ENCODE assay signal across 32 cellular contexts in genomic region chr12:1222858-1223644, GRCh38.
"Had no signal": no experiment of that assay in that cellular context is flagged by ENCODE, and none has a peak within 500 bp of the region (broad histone marks: within the 10 kb centered on the region; RNA-seq: fewer than 3 reads in every experiment).

No MANE protein-coding gene starts in this region.

- H3K27ac ChIP-seq: brain microvascular endothelial cell, Peyer's patch, SJSA1 had no signal

- DNase-seq: activated CD4-positive, alpha-beta memory T cell treated with anti-CD3 and anti-CD28 coated beads for 36 hours; activated CD4-positive, alpha-beta T cell treated with anti-CD3 and anti-CD28 coated beads for 36 hours; activated CD4-positive, alpha-beta T cell treated with anti-CD3 and anti-CD28 coated beads, Interleukin-2, amount 50 U/mL, for 1 hour; activated CD8-positive, alpha-beta memory T cell treated with anti-CD3 and anti-CD28 coated beads, Interleukin-2, amount 50 U/mL, for 4 hours; activated effector memory CD4-positive, alpha-beta T cell treated with Interleukin-2 at 50 U/mL for 16 hours; activated naive CD4-positive, alpha-beta T cell treated with anti-CD3 and anti-CD28 coated beads, Interleukin-2, amount 10 ng/mL, durations not matched to agents 7 days and 5 days; activated naive CD8-positive, alpha-beta T cell treated with anti-CD3 and anti-CD28 coated beads, Interleukin-2, amount 50 U/mL, for 24 hours; activated T-cell treated with anti-CD3 and anti-CD28 coated beads, Interleukin-2, amount 50 U/mL, for 48 hours; anterior cingulate cortex; brain microvascular endothelial cell; central memory CD4-positive, alpha-beta T cell; Karpas-422; MM.1S; MV-4-11; NCI-H1092; NCI-H1436 treated with DMSO at 0.1 percent for 48 hours; NCI-H1694 treated with DMSO at 0.1 percent for 48 hours; NCI-H2029; NCI-H2107; NCI-H2171; NCI-H345; NCI-H524 treated with DMSO at 0.1 percent for 48 hours; NCI-H748 treated with DMSO at 0.1 percent for 48 hours; NK-92 treated with Interleukin-12 subunit alpha and Interleukin-12 subunit beta, amount 100 ng/mL, for 24 hours; PC-3; Peyer's patch; RPMI8226; SHP77 treated with DMSO at 0.1 percent for 48 hours; SK-N-SH had no signal

- H3K4me3 ChIP-seq: Peyer's patch, SJSA1 had no signal

- H3K36me3 ChIP-seq: brain microvascular endothelial cell, Peyer's patch had no signal

- ATAC-seq: activated CD4-positive, alpha-beta T cell treated with anti-CD3 and anti-CD28 coated beads for 36 hours; activated CD4-positive, CD25-positive, alpha-beta regulatory T cell treated with anti-CD3 and anti-CD28 coated beads, Interleukin-2, amount 50 U/mL, for 24 hours; activated naive CD8-positive, alpha-beta T cell treated with anti-CD3 and anti-CD28 coated beads, Interleukin-2, amount 50 U/mL, for 24 hours; PC-3; WTC11 had no signal

- H3K27me3 ChIP-seq: brain microvascular endothelial cell, Peyer's patch, SJSA1 had no signal

- H3K9me3 ChIP-seq: Peyer's patch, SJSA1, SK-N-SH had no signal
